In genomic region chr1:111955755-111956154, GRCh38 we compare ENCODE assay signal across 23 cellular contexts. TPM values are rescaled to one million over a fixed set of nuclear protein-coding genes. Genes with fewer than 3 reads are reported as not detected.
DNase-seq lines count a peak whose midpoint lies in the region; ATAC-seq, FAIRE-seq and TF ChIP-seq lines count a peak whose summit lies in the region.
"Had no signal": no experiment of that assay in that cellular context is flagged by ENCODE, and none has a peak within 500 bp of the region (broad histone marks: within the 10 kb centered on the region; RNA-seq: fewer than 3 reads in every experiment).

No MANE protein-coding gene starts in this region.

- POLR2A ChIA-PET in PC-3 (lab: Charles Lee; ENCODE audit: unreplicated experiment) = no interaction called here

- H3K4me1 ChIP-seq in astrocyte (ENCODE audit: insufficient read depth, low read length) (no peaks in the 10 kb centered on the region), kidney (ENCODE audit: control insufficient read depth in 1 of 2, insufficient read depth in 1 of 2, low read depth in 1 of 2, low read length in 2 of 2) (no peaks in the 10 kb centered on the region), PC-3 (ENCODE audit: insufficient read depth, low read length) (no peaks in the 10 kb centered on the region)
- H3K4me1 ChIP-seq: Caco-2 had no signal

- no peaks in the 10 kb centered on the region for H3K79me2 ChIP-seq in astrocyte (ENCODE audit: insufficient read depth, low read length)
- no peaks in the 10 kb centered on the region for H3K79me2 ChIP-seq in PC-3 (ENCODE audit: low read length)

- no peaks in the 10 kb centered on the region for H3K27me3 ChIP-seq in astrocyte (ENCODE audit: insufficient read depth, low read length)
- peaks cover 73% of the 10 kb centered on the region for H3K27me3 ChIP-seq in PC-3 (ENCODE audit: low read length)
- H3K27me3 ChIP-seq: stomach had no signal

- H3K4me2 ChIP-seq in astrocyte (ENCODE audit: low read length) = no peak overlapping the region
- H3K4me2 ChIP-seq in PC-3 (ENCODE audit: low read length) = no peak overlapping the region

- H3K9ac ChIP-seq in astrocyte (ENCODE audit: low read length) (no peak overlapping the region), kidney (ENCODE audit: low read length in 2 of 2) (no peak overlapping the region), PC-3 (ENCODE audit: low read length) (no peak overlapping the region)

- no peaks in the 10 kb centered on the region for H3F3A ChIP-seq in PC-3 (ENCODE audit: low read length, unreplicated experiment)

- ATAC-seq in PC-3 = no peak

- CTCF ChIA-PET in PC-3 (lab: Charles Lee) = no interaction called here

- H3K27ac ChIP-seq in astrocyte (ENCODE audit: low read depth, low read length) = no peak overlapping the region
- no peak overlapping the region for H3K27ac ChIP-seq in kidney (ENCODE audit: low read depth in 2 of 2, low read length in 2 of 2)
- H3K27ac ChIP-seq in PC-3 (ENCODE audit: low read length) = no peak overlapping the region
- H3K27ac ChIP-seq: stomach had no signal

- H3K4me1 Mint-ChIP-seq in astrocyte (ENCODE audit: low read depth, unreplicated experiment) = no peaks in the 10 kb centered on the region
- H3K4me1 Mint-ChIP-seq: activated B cell treated with CpG ODN at 0.5 μM for 24 hours; activated CD4-positive, alpha-beta memory T cell treated with anti-CD3 and anti-CD28 coated beads, Interleukin-2, amount 10 ng/mL, durations not matched to agents 7 days and 5 days; B cell had no signal

- H3K4me3 Mint-ChIP-seq in astrocyte (ENCODE audit: unreplicated experiment) = no peak overlapping the region
- H3K4me3 Mint-ChIP-seq: activated B cell treated with CpG ODN at 0.5 μM for 24 hours; activated CD4-positive, alpha-beta memory T cell treated with anti-CD3 and anti-CD28 coated beads, Interleukin-2, amount 10 ng/mL, durations not matched to agents 7 days and 5 days; B cell; T-helper 2 cell treated with Interferon-gamma antibody and Interleukin-4, amounts not matched to agents 5 μg/mL and 100 μg/mL, for 36 hours had no signal

- BruUV-seq in PC-3 (replicated peaks; lab: Mats Ljungman, UMichigan) = no TSS peak

- H3K27ac Mint-ChIP-seq in astrocyte (ENCODE audit: unreplicated experiment) = no peak overlapping the region
- H3K27ac Mint-ChIP-seq: activated B cell treated with CpG ODN at 0.5 μM for 24 hours; activated CD4-positive, alpha-beta memory T cell treated with anti-CD3 and anti-CD28 coated beads, Interleukin-2, amount 10 ng/mL, durations not matched to agents 7 days and 5 days; B cell; progenitor cell of endocrine pancreas; T-helper 2 cell treated with Interferon-gamma antibody and Interleukin-4, amounts not matched to agents 5 μg/mL and 100 μg/mL, for 36 hours had no signal

- no peak for TF ChIP-seq CTCF in astrocyte (IDR thresholded peaks at IDR 0.05; ENCODE audit: insufficient read depth, low read depth, low read length)
- TF ChIP-seq CTCF in kidney (IDR thresholded peaks at IDR 0.05; ENCODE audit: borderline replicate concordance, extremely low read depth, insufficient read depth) = no peak
- TF ChIP-seq CTCF in PC-3 (conservative IDR thresholded peaks at IDR 0.05; ENCODE audit: low read depth, low read length) = no peak

- H3K36me3 ChIP-seq in astrocyte (ENCODE audit: insufficient read depth, low read length) (no peaks in the 10 kb centered on the region), kidney (ENCODE audit: control insufficient read depth in 1 of 2, insufficient read depth in 2 of 2, low read length in 2 of 2) (no peaks in the 10 kb centered on the region), PC-3 (ENCODE audit: low read depth, low read length) (no peaks in the 10 kb centered on the region)
- H3K36me3 ChIP-seq: stomach had no signal

- FAIRE-seq in astrocyte (lab: Jason Lieb, UNC) (no peak), kidney (lab: Jason Lieb, UNC) (no peak)
- FAIRE-seq: small intestine had no signal

- peaks cover 70% of the 10 kb centered on the region for H3K27me3 Mint-ChIP-seq in astrocyte (ENCODE audit: low read depth, unreplicated experiment)

- H3K9me3 Mint-ChIP-seq in astrocyte (ENCODE audit: unreplicated experiment) = peaks cover 8% of the 10 kb centered on the region
- H3K9me3 Mint-ChIP-seq: activated B cell treated with CpG ODN at 0.5 μM for 24 hours; activated CD4-positive, alpha-beta memory T cell treated with anti-CD3 and anti-CD28 coated beads, Interleukin-2, amount 10 ng/mL, durations not matched to agents 7 days and 5 days; T-helper 2 cell treated with Interferon-gamma antibody and Interleukin-4, amounts not matched to agents 5 μg/mL and 100 μg/mL, for 36 hours had no signal

- H3K9me3 ChIP-seq in astrocyte (ENCODE audit: insufficient read depth, low read depth, low read length) (no peaks in the 10 kb centered on the region), kidney (ENCODE audit: control insufficient read depth in 1 of 2, low read length in 2 of 2) (no peaks in the 10 kb centered on the region), PC-3 (ENCODE audit: low read length) (no peaks in the 10 kb centered on the region)
- H3K9me3 ChIP-seq: Caco-2, stomach had no signal

- no peak overlapping the region for H2AFZ ChIP-seq in astrocyte (ENCODE audit: low read depth, low read length)
- H2AFZ ChIP-seq in PC-3 (ENCODE audit: low read length) = no peak overlapping the region

- peak; percentile 17 for DNase-seq in EH (ENCODE audit: low read depth)
- DNase-seq in NCI-H1105 treated with DMSO at 0.1 percent for 48 hours (lab: John Stamatoyannopoulos, UW) = peak; percentile 80
- peak; percentile 12 for DNase-seq in astrocyte (ENCODE audit: low read depth)
- DNase-seq in iris pigment epithelial cell (ENCODE audit: low read depth) = peak; percentile 10
- DNase-seq in kidney = no peak
- no peak for DNase-seq in T-helper 1 cell
- DNase-seq in medulla oblongata (ENCODE audit: extremely low spot score) = no peak
- DNase-seq in PC-3 = no peak
- DNase-seq: activated B cell treated with CpG ODN at 0.5 μM for 24 hours; activated CD4-positive, alpha-beta memory T cell treated with anti-CD3 and anti-CD28 coated beads, Interleukin-2, amount 10 ng/mL, durations not matched to agents 7 days and 5 days; activated naive CD4-positive, alpha-beta T cell treated with Interleukin-2 at 50 U/mL for 16 hours; activated T-cell treated with anti-CD3 and anti-CD28 coated beads, Interleukin-2, amount 50 U/mL, for 1 hour; Caco-2; foreskin melanocyte; Karpas-422; midbrain; NCI-H1436; small intestine; stimulated activated CD4-positive, alpha-beta T cell treated with anti-CD3 and anti-CD28 coated beads, Interleukin-4, amount 100 ng/mL, for 1 hour; stomach had no signal

- no peak overlapping the region for H3K4me3 ChIP-seq in astrocyte (ENCODE audit: insufficient read depth, low read depth, low read length)
- H3K4me3 ChIP-seq in kidney (ENCODE audit: low read length in 2 of 2) = no peak overlapping the region
- H3K4me3 ChIP-seq in PC-3 (ENCODE audit: low read length) = no peak overlapping the region
- H3K4me3 ChIP-seq: stomach had no signal

- intact Hi-C loops in kidney (cut with DNase I) = no loop called here
- intact Hi-C loops in PC-3 (cut with micrococcal nuclease) = no loop called here

- no peaks in the 10 kb centered on the region for H3K36me3 Mint-ChIP-seq in astrocyte (ENCODE audit: low read depth, unreplicated experiment)

- H4K20me1 ChIP-seq in astrocyte (ENCODE audit: insufficient read depth, low read length) = no peaks in the 10 kb centered on the region
- H4K20me1 ChIP-seq in PC-3 (ENCODE audit: low read length) = no peaks in the 10 kb centered on the region

- no peaks in the 10 kb centered on the region for H3K9me2 ChIP-seq in PC-3 (replicated peaks; ENCODE audit: low read length)

RNA-seq across cellular contexts. Expression of gene KCND3, which starts 33.7 kb away (rescaled TPM):
- total RNA-seq in astrocyte (0.43 TPM in 2 replicates), kidney (12.6 TPM), PC-3 (2014; rRNA removed) (not detected in 2 replicates)
- 1.2 TPM for polyA plus RNA-seq in kidney (ENCODE audit: insufficient read depth, low read depth, low replicate concordance)
- total RNA-seq: activated CD4-positive, alpha-beta memory T cell treated with anti-CD3 and anti-CD28 coated beads, Interleukin-2, amount 10 ng/mL, durations not matched to agents 7 days and 5 days; B cell had no signal

Comparison
In these comparisons a context has a peak if more than half of its experiments do, and no peak if none do; other contexts are left out.
1. DNase-seq: peak in EH (single experiment), NCI-H1105 treated with DMSO at 0.1 percent for 48 hours (single experiment), astrocyte (single experiment) and iris pigment epithelial cell (single experiment); none in kidney (single experiment), T-helper 1 cell (0 of 5), medulla oblongata (single experiment) and PC-3 (single experiment).